In the genomic region with DNA sequence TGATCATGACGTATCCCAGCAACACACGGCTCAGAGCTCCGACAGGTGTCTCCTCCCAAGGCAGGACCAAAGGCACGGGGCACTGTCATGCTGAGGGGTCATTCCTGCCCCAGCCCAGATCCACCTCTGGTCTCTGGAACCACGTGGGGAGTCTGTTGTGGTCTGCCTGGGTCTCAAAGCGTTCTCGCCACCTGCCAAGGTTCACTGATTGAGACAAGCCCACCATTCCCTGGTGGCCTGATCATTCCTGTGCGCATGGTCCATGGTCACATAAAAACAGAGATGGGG, we compare ENCODE assay signal across 19 cellular contexts.
DNase-seq lines count a peak whose midpoint lies in the region; ATAC-seq and TF ChIP-seq lines count a peak whose summit lies in the region.
"Had no signal": no experiment of that assay in that cellular context is flagged by ENCODE, and none has a peak within 500 bp of the region (broad histone marks: within the 10 kb centered on the region; RNA-seq: fewer than 3 reads in every experiment).

No MANE protein-coding gene starts in this region.

- H2BK120ac ChIP-seq in IMR-90 (ENCODE audit: low read depth, low read length): no peak overlapping the region; the same call in 1 of the 2 replicates

- H3K27ac ChIP-seq in IMR-90 (ENCODE audit: insufficient read depth, low read length): peak overlapping the region; percentile 68
- H3K27ac ChIP-seq in cingulate gyrus (ENCODE audit: low read depth, low read length): peak overlapping the region; percentile 10
- H3K27ac ChIP-seq: 22Rv1 had no signal

- no peaks in the 10 kb centered on the region for H3K27me3 ChIP-seq in IMR-90 (ENCODE audit: control insufficient read depth, insufficient read depth, low read length)

- H3K9me3 Mint-ChIP-seq in nephron: no peaks in the 10 kb centered on the region
- H3K9me3 Mint-ChIP-seq: CD14-positive monocyte, HFFc6 had no signal

- H3K27ac Mint-ChIP-seq in nephron: peak overlapping the region; percentile 34 to 71 (median 61)
- H3K27ac Mint-ChIP-seq: HFFc6 had no signal

- H3K4me3 ChIP-seq in IMR-90 (ENCODE audit: insufficient read depth, low read depth, low read length): no peak overlapping the region

- no peak overlapping the region for H3K9ac ChIP-seq in IMR-90 (ENCODE audit: low read depth, low read length)

- H2AFZ ChIP-seq in IMR-90 (replicated peaks; ENCODE audit: low read length, poor library complexity): no peak overlapping the region

- H4K91ac ChIP-seq in IMR-90 (ENCODE audit: insufficient read depth, low read depth, low read length): peak overlapping the region; percentile 40; the same call in 1 of the 2 replicates

- peak overlapping the region; percentile 58 for H3K23ac ChIP-seq in IMR-90 (ENCODE audit: low read depth, low read length)

- POLR2A ChIA-PET in IMR-90 (lab: Charles Lee; ENCODE audit: unreplicated experiment): no interaction called here

- peak overlapping the region; percentile 5; the same call in 1 of the 2 replicates for H2BK20ac ChIP-seq in IMR-90 (ENCODE audit: low read depth, low read length)

- peak overlapping the region; percentile 52 for H2AK5ac ChIP-seq in IMR-90 (ENCODE audit: low read depth, low read length)

- BruUV-seq in IMR-90 (replicated peaks; lab: Mats Ljungman, UMichigan): no TSS peak

- H4K8ac ChIP-seq in IMR-90 (ENCODE audit: low read depth in 2 of 2, low read length in 2 of 2): peak overlapping the region; percentile 4 to 10; a peak in 1 of 4 replicates

- no peak overlapping the region for H3K4me3 Mint-ChIP-seq in nephron
- H3K4me3 Mint-ChIP-seq: CD14-positive monocyte, HFFc6 had no signal

- peak overlapping the region; percentile 31 for H2BK5ac ChIP-seq in IMR-90 (ENCODE audit: low read depth, low read length, poor library complexity, severe bottlenecking)

- H3K14ac ChIP-seq in IMR-90 (replicated peaks; ENCODE audit: low read depth, low read length): peak overlapping the region; percentile 56

- peaks cover 38% of the 10 kb centered on the region for H3K9me1 ChIP-seq in IMR-90 (ENCODE audit: insufficient read depth, low read length)

- in situ Hi-C loops in IMR-90 (cut with MboI; ENCODE audit: low sequenced_read_pairs): no loop called here

- 100% methylated on average over 4 of the region's 8 CpGs; no CpG with 5 or more reads in 1 of the 2 experiments for WGBS in IMR-90 (ENCODE audit: extremely low coverage in 2 of 2, insufficient read length in 1 of 2), 2 experiments

- H3K18ac ChIP-seq in IMR-90 (ENCODE audit: low read depth, low read length): 0 out of 2 replicates have a peak overlapping the region, but pooled peaks have one; percentile 33

- peak overlapping the region; percentile 20 for H2AK9ac ChIP-seq in IMR-90 (replicated peaks; ENCODE audit: low read depth, low read length, poor library complexity)

- peaks cover 58% of the 10 kb centered on the region for H3K36me3 ChIP-seq in IMR-90 (ENCODE audit: control insufficient read depth, insufficient read depth, low read length)

- peak overlapping the region; percentile 58; the same call in 1 of the 3 replicates for H2BK15ac ChIP-seq in IMR-90 (ENCODE audit: low read depth, low read length)

- no peak overlapping the region for H3K4me2 ChIP-seq in IMR-90 (ENCODE audit: low read depth, low read length)

- intact Hi-C loops in IMR-90 (cut with micrococcal nuclease): no loop called here

- CTCF ChIA-PET in IMR-90 (lab: Yijun Ruan, JAX): interaction anchor here (0.6 kb wide), 1 partner anchor 317 kb away, joined by 5 read pairs; no protein-coding TSS in a partner anchor

- no peaks in the 10 kb centered on the region for H3K9me3 ChIP-seq in IMR-90 (ENCODE audit: control insufficient read depth, insufficient read depth, low read length)

- peaks cover 90% of the 10 kb centered on the region for H4K20me1 ChIP-seq in IMR-90 (ENCODE audit: insufficient read depth, low read length)

- DNase-seq in NCI-H748 (lab: John Stamatoyannopoulos, UW; ENCODE audit: unreplicated experiment): peak; percentile 87
- no peak for DNase-seq in NCI-H748 treated with DMSO at 0.1 percent for 48 hours (lab: John Stamatoyannopoulos, UW)
- DNase-seq in IMR-90: no peak
- DNase-seq in middle frontal gyrus (ENCODE audit: extremely low spot score, low spot score): no peak
- no peak for DNase-seq in foreskin melanocyte
- DNase-seq in T1000 (lab: John Stamatoyannopoulos, UW): no peak
- DNase-seq: DMS79, GOT3, HFFc6, KBM-7, NCI-H1048, NCI-H1694, NCI-H2107, NCI-H345, NCI-H526 treated with DMSO at 0.1 percent for 48 hours had no signal

- H3K4ac ChIP-seq in IMR-90 (ENCODE audit: low read depth, low read length): peak overlapping the region; percentile 60

- TF ChIP-seq POLR2A in IMR-90 (IDR thresholded peaks at IDR 0.05; ENCODE audit: low read depth, low read length): no peak

- no peaks in the 10 kb centered on the region for H3K27me3 Mint-ChIP-seq in nephron (ENCODE audit: low read depth)

- peaks cover 53% of the 10 kb centered on the region for H3K36me3 Mint-ChIP-seq in nephron (ENCODE audit: low read depth)

- H3K4me1 ChIP-seq in IMR-90 (ENCODE audit: control insufficient read depth, insufficient read depth, low read length): peaks cover 33% of the 10 kb centered on the region

- no peak overlapping the region for H3K56ac ChIP-seq in IMR-90 (ENCODE audit: extremely low read depth, insufficient read depth, low read length)

- peaks cover 68 to 95% of the 10 kb centered on the region in 2 experiments for H3K79me1 ChIP-seq in IMR-90 (ENCODE audit: low read depth in 1 of 2, low read length in 2 of 2)

- H4K5ac ChIP-seq in IMR-90 (ENCODE audit: low read depth, low read length): no peak overlapping the region

- peaks cover 58% of the 10 kb centered on the region for H3K4me1 Mint-ChIP-seq in nephron

- TF ChIP-seq RAD21 in IMR-90 (IDR thresholded peaks at IDR 0.05; ENCODE audit: low read length): no peak

- no peak for TF ChIP-seq CTCF in IMR-90 (conservative IDR thresholded peaks at IDR 0.05; ENCODE audit: low read depth, low read length)
- no peak for TF ChIP-seq CTCF in nephron (IDR thresholded peaks at IDR 0.05; ENCODE audit: unreplicated experiment in 3 of 3)

- dilution Hi-C loops in IMR-90 (cut with HindIII; ENCODE audit: low sequenced_read_pairs, unreplicated experiment): no loop called here

- ATAC-seq in IMR-90 (ENCODE audit: low read depth): no peak

TF ChIP-seq in IMR-90, 13 proteins besides CTCF, POLR2A, EP300 and RAD21:
- no peak for TF ChIP-seq MAZ (IDR thresholded peaks at IDR 0.05; ENCODE audit: borderline replicate concordance, low read depth, low read length)
- TF ChIP-seq RFX5 (IDR thresholded peaks at IDR 0.05; ENCODE audit: low read depth, low read length): no peak
